2 cellular contexts compared by ENCODE assay signal in genomic region chr12:122515275-122515674, GRCh38.
TF ChIP-seq lines count a peak whose summit lies in the region.

No MANE protein-coding gene starts in this region.

TF ChIP-seq in IMR-90, 13 proteins besides CTCF, POLR2A, EP300 and RAD21:
- TF ChIP-seq BHLHE40 (IDR thresholded peaks at IDR 0.05; ENCODE audit: low read depth, low read length) (no peak), USF2 (IDR thresholded peaks at IDR 0.05; ENCODE audit: low read depth, low read length) (no peak), NFE2L2 (IDR thresholded peaks at IDR 0.05; ENCODE audit: low read depth, low read length) (no peak), ELK1 (IDR thresholded peaks at IDR 0.05; ENCODE audit: borderline replicate concordance, low read depth, low read length) (no peak), RFX5 (IDR thresholded peaks at IDR 0.05; ENCODE audit: low read depth, low read length) (no peak), SMC3 (IDR thresholded peaks at IDR 0.05; ENCODE audit: low read depth, low read length) (no peak), MAZ (IDR thresholded peaks at IDR 0.05; ENCODE audit: borderline replicate concordance, low read depth, low read length) (no peak), FOS (IDR thresholded peaks at IDR 0.05; ENCODE audit: low read depth, low read length) (no peak)

TF ChIP-seq in K562, 482 proteins besides CTCF, POLR2A, EP300 and RAD21:
- TF ChIP-seq STAT6 (CRISPR knock-in tag; IDR thresholded peaks at IDR 0.05) = no peak
- no peak for TF ChIP-seq CEBPB (tag; IDR thresholded peaks at IDR 0.05)
- TF ChIP-seq PRMT5 (CRISPR knock-in tag; IDR thresholded peaks at IDR 0.05) = no peak
- TF ChIP-seq HCFC1 (IDR thresholded peaks at IDR 0.05; ENCODE audit: low read depth, low read length) = no peak
- TF ChIP-seq DDX20 (tag; IDR thresholded peaks at IDR 0.05; ENCODE audit: low read depth) = no peak
- no peak for TF ChIP-seq TBL1XR1 (IDR thresholded peaks at IDR 0.05; ENCODE audit: low read length in 2 of 2)
- no peak for TF ChIP-seq TEAD1 (CRISPR knock-in tag; IDR thresholded peaks at IDR 0.05)
- no peak for TF ChIP-seq ELK3 (CRISPR knock-in tag; IDR thresholded peaks at IDR 0.05)
- TF ChIP-seq POLR2G (IDR thresholded peaks at IDR 0.05; ENCODE audit: low read depth, low read length) = 0 out of 2 replicates have a peak, but pooled peaks have one; percentile 19
- TF ChIP-seq RBM22 (IDR thresholded peaks at IDR 0.05; ENCODE audit: low read depth, low read length, poor library complexity, severe bottlenecking) = peak; percentile 37
